18 cellular contexts compared by ENCODE assay signal in genomic region chr11:83020942-83021779, GRCh38.
"Had no signal": no experiment of that assay in that cellular context is flagged by ENCODE, and none has a peak within 500 bp of the region (broad histone marks: within the 10 kb centered on the region; RNA-seq: fewer than 3 reads in every experiment).

No MANE protein-coding gene starts in this region.

- ATAC-seq: activated CD4-positive, CD25-positive, alpha-beta regulatory T cell treated with anti-CD3 and anti-CD28 coated beads, Interleukin-2, amount 50 U/mL, for 24 hours; activated naive CD4-positive, alpha-beta T cell treated with anti-CD3 and anti-CD28 coated beads, Interleukin-2, amount 50 U/mL, for 72 hours; left lobe of liver had no signal

- H3K9me3 ChIP-seq: adrenal gland, esophagus squamous epithelium had no signal

- DNase-seq: activated CD4-positive, alpha-beta T cell treated with anti-CD3 and anti-CD28 coated beads, Interleukin-2, amount 10 ng/mL, durations not matched to agents 7 days and 5 days; activated CD8-positive, alpha-beta memory T cell treated with anti-CD3 and anti-CD28 coated beads for 24 hours; activated gamma-delta T cell treated with Interleukin-2 at 50 U/mL for 16 hours; adrenal gland; effector memory CD4-positive, alpha-beta T cell; esophagus squamous epithelium; hippocampal formation; islet precursor cell; mammary epithelial cell; occipital lobe; retina; stimulated activated naive CD4-positive, alpha-beta T cell; T1000 had no signal

- H3K4me3 ChIP-seq: adrenal gland, esophagus squamous epithelium had no signal

- FAIRE-seq: bronchial epithelial cell, endothelial cell of umbilical vein had no signal

- H3K27ac ChIP-seq: esophagus squamous epithelium had no signal

- H3K27me3 ChIP-seq: adrenal gland, esophagus squamous epithelium had no signal

- H3K36me3 ChIP-seq: adrenal gland, esophagus squamous epithelium had no signal
